ENCODE assay signal across 9 cellular contexts in the genomic region with DNA sequence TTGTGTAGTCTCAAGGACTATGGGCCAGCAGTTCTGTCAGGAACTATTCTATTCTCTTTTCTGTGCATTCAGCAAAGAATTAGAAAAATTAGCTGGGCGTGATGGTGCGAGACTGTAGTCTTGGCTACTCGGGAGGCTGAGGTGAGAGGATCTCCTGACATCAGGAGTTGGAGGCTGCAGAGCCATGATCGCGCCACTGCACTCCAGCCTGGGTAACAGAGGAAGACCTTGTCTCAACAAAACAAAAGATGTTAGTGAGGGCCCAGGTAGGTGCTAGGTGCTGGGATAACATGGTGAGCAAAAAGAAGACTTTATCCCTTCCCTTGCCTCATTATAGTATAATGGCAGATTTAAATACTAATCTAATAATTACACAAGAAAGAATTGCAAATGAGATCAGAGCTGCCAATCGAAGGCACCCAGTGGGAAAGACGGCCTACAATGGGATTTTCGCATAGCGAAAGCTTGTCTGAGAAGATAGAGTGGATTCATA. TPM values are rescaled to one million over a fixed set of nuclear protein-coding genes. Genes with fewer than 3 reads are reported as not detected.
A peak's percentile ranks its signal among the peaks of the same experiment; 100 is the strongest.
DNase-seq lines count a peak whose midpoint lies in the region; ATAC-seq and TF ChIP-seq lines count a peak whose summit lies in the region.
"Had no signal": no experiment of that assay in that cellular context is flagged by ENCODE, and none has a peak within 500 bp of the region (broad histone marks: within the 10 kb centered on the region; RNA-seq: fewer than 3 reads in every experiment).

No MANE protein-coding gene starts in this region.

- H3K4me3 Mint-ChIP-seq in T-helper 17 cell: peak overlapping the region; percentile 95
- H3K4me3 Mint-ChIP-seq in stimulated activated memory B cell treated with anti-CD40 and anti-IgM and Interleukin-4, amounts not matched to agents 10 μg/mL and 1 μg/mL and 100 μg/mL, for 72 hours: peak overlapping the region; percentile 97

- no peaks in the 10 kb centered on the region for H3K9me3 Mint-ChIP-seq in stimulated activated memory B cell treated with anti-CD40 and anti-IgM and Interleukin-4, amounts not matched to agents 10 μg/mL and 1 μg/mL and 100 μg/mL, for 72 hours

- TF ChIP-seq CTCF in AG04449 (IDR thresholded peaks at IDR 0.05; ENCODE audit: insufficient read depth, low read length, missing control alignments): no peak
- TF ChIP-seq CTCF in left ventricle myocardium inferior (IDR thresholded peaks at IDR 0.05; ENCODE audit: borderline replicate concordance): no peak

- H3K36me3 ChIP-seq in left ventricle myocardium inferior: peaks cover 21% of the 10 kb centered on the region

- H3K9me3 ChIP-seq in T-helper 17 cell (ENCODE audit: control insufficient read depth, low read length, poor library complexity, severe bottlenecking): no peaks in the 10 kb centered on the region
- no peaks in the 10 kb centered on the region for H3K9me3 ChIP-seq in left ventricle myocardium inferior (replicated peaks)
- H3K9me3 ChIP-seq: mucosa of descending colon had no signal

- peaks cover 4% of the 10 kb centered on the region for H3K36me3 Mint-ChIP-seq in T-helper 17 cell (ENCODE audit: low read depth)
- peaks cover 12% of the 10 kb centered on the region for H3K36me3 Mint-ChIP-seq in stimulated activated memory B cell treated with anti-CD40 and anti-IgM and Interleukin-4, amounts not matched to agents 10 μg/mL and 1 μg/mL and 100 μg/mL, for 72 hours

- peak overlapping the region; percentile 92 for H3K27ac Mint-ChIP-seq in T-helper 17 cell
- peak overlapping the region; percentile 99 for H3K27ac Mint-ChIP-seq in stimulated activated memory B cell treated with anti-CD40 and anti-IgM and Interleukin-4, amounts not matched to agents 10 μg/mL and 1 μg/mL and 100 μg/mL, for 72 hours

- ATAC-seq in GM21360 (IDR thresholded peaks at IDR 0.05; ENCODE audit: unreplicated experiment) (peak; percentile 11), T-helper 17 cell (no peak), GM19324 (IDR thresholded peaks at IDR 0.05; ENCODE audit: low FRiP score, unreplicated experiment) (no peak)
- ATAC-seq in stimulated activated memory B cell treated with anti-CD40 and anti-IgM and Interleukin-4, amounts not matched to agents 10 μg/mL and 1 μg/mL and 100 μg/mL, for 72 hours: peak; percentile 1

- no peaks in the 10 kb centered on the region for H3K27me3 Mint-ChIP-seq in T-helper 17 cell
- no peaks in the 10 kb centered on the region for H3K27me3 Mint-ChIP-seq in stimulated activated memory B cell treated with anti-CD40 and anti-IgM and Interleukin-4, amounts not matched to agents 10 μg/mL and 1 μg/mL and 100 μg/mL, for 72 hours

- peak overlapping the region; percentile 95 for H3K4me3 ChIP-seq in AG04449 (ENCODE audit: low read depth, low read length)
- H3K4me3 ChIP-seq in left ventricle myocardium inferior: peak overlapping the region; percentile 87

- H3K4me1 Mint-ChIP-seq in T-helper 17 cell: peaks cover 9% of the 10 kb centered on the region
- peaks cover 26% of the 10 kb centered on the region for H3K4me1 Mint-ChIP-seq in stimulated activated memory B cell treated with anti-CD40 and anti-IgM and Interleukin-4, amounts not matched to agents 10 μg/mL and 1 μg/mL and 100 μg/mL, for 72 hours

- DNase-seq in AG04449 (ENCODE audit: low read depth, low spot score) (no peak), T-helper 17 cell (no peak), left ventricle myocardium inferior (no peak), SHP77 treated with DMSO at 0.1 percent for 48 hours (lab: John Stamatoyannopoulos, UW) (no peak), iPS-NIHi11 (ENCODE audit: low spot score) (no peak)

- H3K4me1 ChIP-seq in left ventricle myocardium inferior: peaks cover 41% of the 10 kb centered on the region

- CTCF ChIA-PET in AG04449 (lab: Yijun Ruan, JAX): interaction anchor here (1.0 to 3.8 kb wide), 8 partner anchors 9 to 182 kb away, joined by 3 to 29 read pairs (median 6); no protein-coding TSS in a partner anchor

- H3K27ac ChIP-seq in left ventricle myocardium inferior (replicated peaks): peak overlapping the region; percentile 87

- intact Hi-C loops in left ventricle myocardium inferior (cut with micrococcal nuclease): no loop called here

- POLR2A ChIA-PET in AG04449 (lab: Yijun Ruan, JAX): no interaction called here

- no peaks in the 10 kb centered on the region for H3K27me3 ChIP-seq in left ventricle myocardium inferior (ENCODE audit: low read depth)

RNA-seq across cellular contexts. Expression of gene MRPL19, which starts 0.4 kb away (rescaled TPM):
- 10 to 100 TPM; 16.7 to 20.9 TPM for total RNA-seq in T-helper 17 cell
- total RNA-seq in left ventricle myocardium inferior: 57.0 TPM

Comparison
In these comparisons a context has a peak if more than half of its experiments do, and no peak if none do; other contexts are left out.
1. ATAC-seq: peak in GM21360 (single experiment) and stimulated activated memory B cell treated with anti-CD40 and anti-IgM and Interleukin-4, amounts not matched to agents 10 μg/mL and 1 μg/mL and 100 μg/mL, for 72 hours (single experiment); none in T-helper 17 cell (single experiment) and GM19324 (single experiment).